20 cellular contexts compared by ENCODE assay signal in genomic region chr14:58563981-58564380, GRCh38.
"Had no signal": no experiment of that assay in that cellular context is flagged by ENCODE, and none has a peak within 500 bp of the region (broad histone marks: within the 10 kb centered on the region; RNA-seq: fewer than 3 reads in every experiment).

No MANE protein-coding gene starts in this region.

- H3K36me3 ChIP-seq: esophagus muscularis mucosa, gastrocnemius medialis, heart right ventricle, left lung, lower lobe of right lung had no signal

- H3K9me3 Mint-ChIP-seq: mesothelial cell of epicardium had no signal

- H3K4me3 ChIP-seq: coronary artery, dorsolateral prefrontal cortex, esophagus muscularis mucosa, gastrocnemius medialis, heart right ventricle, left lung, lower lobe of right lung, mucosa of descending colon had no signal

- H3K27ac ChIP-seq: coronary artery, dorsolateral prefrontal cortex, esophagus muscularis mucosa, gastrocnemius medialis, heart right ventricle, left lung, lower lobe of right lung had no signal

- H3K27me3 ChIP-seq: dorsolateral prefrontal cortex, esophagus muscularis mucosa, gastrocnemius medialis, heart right ventricle, left lung had no signal

- DNase-seq: dermis blood vessel endothelial cell; dorsolateral prefrontal cortex; effector CD4-positive, alpha-beta T cell; effector memory CD4-positive, alpha-beta T cell; foreskin fibroblast; foreskin melanocyte; gastrocnemius medialis; glutamatergic neuron; head of caudate nucleus; heart right ventricle; hippocampal formation; left cardiac atrium; left lung; left ventricle myocardium superior; lower lobe of right lung; mesenchymal stem cell; mucosa of descending colon had no signal

- H3K27ac Mint-ChIP-seq: mesothelial cell of epicardium had no signal

- H3K4me3 Mint-ChIP-seq: mesothelial cell of epicardium had no signal

- ATAC-seq: gastrocnemius medialis, heart right ventricle, left cardiac atrium, left lung, left ventricle myocardium superior, lower lobe of right lung, mucosa of descending colon had no signal

- H3K9me3 ChIP-seq: esophagus muscularis mucosa, gastrocnemius medialis, heart right ventricle, left lung, lower lobe of right lung, mucosa of descending colon had no signal

- H3K36me3 Mint-ChIP-seq: mesothelial cell of epicardium had no signal

- H3K4me1 ChIP-seq: esophagus muscularis mucosa, gastrocnemius medialis, left lung, lower lobe of right lung had no signal
